ENCODE assay signal across 10 cellular contexts in the genomic region with DNA sequence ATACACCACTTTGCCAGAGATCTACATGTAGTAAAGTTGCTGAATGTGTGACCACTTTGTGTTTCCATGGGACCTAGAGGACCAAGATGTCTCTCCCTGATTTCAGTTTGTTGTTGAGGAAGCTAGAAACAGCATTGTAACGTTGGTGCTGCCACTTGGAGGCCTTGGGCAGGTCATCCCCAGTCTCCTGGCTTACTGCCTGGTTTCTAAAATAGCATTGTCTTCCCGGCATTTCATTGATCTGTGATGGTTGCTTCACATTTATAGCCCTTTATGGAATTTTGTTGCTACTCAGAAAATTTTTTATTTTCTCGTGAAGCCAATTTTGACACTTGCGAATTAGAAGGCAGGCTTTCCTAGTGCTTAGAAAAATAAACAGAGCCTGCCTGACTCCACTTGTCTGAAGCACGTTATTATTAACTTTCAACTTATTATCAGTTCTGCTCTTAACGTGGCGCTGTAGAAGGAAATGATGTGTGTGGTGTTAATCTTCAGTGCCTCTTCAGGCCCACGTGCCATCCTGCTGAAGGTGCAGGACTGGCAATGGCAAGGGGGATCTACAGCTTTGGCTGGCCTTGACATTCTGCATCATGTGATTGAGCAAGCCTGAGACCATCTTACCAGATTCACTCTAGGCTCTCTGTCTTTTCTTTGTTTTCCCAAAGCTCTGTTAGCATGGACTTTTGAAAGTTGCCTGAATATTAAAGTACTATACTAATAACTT. TPM values are rescaled to one million over a fixed set of nuclear protein-coding genes. Genes with fewer than 3 reads are reported as not detected.
DNase-seq lines count a peak whose midpoint lies in the region; ATAC-seq lines count a peak whose summit lies in the region.
"Had no signal": no experiment of that assay in that cellular context is flagged by ENCODE, and none has a peak within 500 bp of the region (broad histone marks: within the 10 kb centered on the region; RNA-seq: fewer than 3 reads in every experiment).

No MANE protein-coding gene starts in this region.

- H3K27me3 Mint-ChIP-seq in activated CD4-positive, alpha-beta T cell treated with anti-CD3 and anti-CD28 coated beads, Interleukin-2, amount 10 ng/mL, durations not matched to agents 7 days and 5 days, result no peaks in the 10 kb centered on the region

- H3K36me3 ChIP-seq in mesenchymal stem cell (ENCODE audit: control insufficient read depth in 1 of 2, insufficient read depth in 2 of 2, low read depth in 1 of 2, low read length in 2 of 2) (peaks cover 0 to 9% of the 10 kb centered on the region in 2 experiments), thymus (ENCODE audit: control insufficient read depth, insufficient read depth) (peaks cover 14% of the 10 kb centered on the region)

- H2BK120ac ChIP-seq in mesenchymal stem cell (ENCODE audit: low read depth, low read length), result no peak overlapping the region

- no peak overlapping the region for H2BK5ac ChIP-seq in mesenchymal stem cell (ENCODE audit: low read depth, low read length, poor library complexity, severe bottlenecking)

- H3K27ac ChIP-seq in mesenchymal stem cell (ENCODE audit: low read length, poor library complexity, severe bottlenecking) (no peak overlapping the region), thymus (ENCODE audit: low read depth) (peak overlapping the region; percentile 6)

- H3K36me3 Mint-ChIP-seq in activated CD4-positive, alpha-beta T cell treated with anti-CD3 and anti-CD28 coated beads, Interleukin-2, amount 10 ng/mL, durations not matched to agents 7 days and 5 days (ENCODE audit: low read depth), result peaks cover 66% of the 10 kb centered on the region

- peaks cover 86% of the 10 kb centered on the region for H3K4me1 Mint-ChIP-seq in activated CD4-positive, alpha-beta T cell treated with anti-CD3 and anti-CD28 coated beads, Interleukin-2, amount 10 ng/mL, durations not matched to agents 7 days and 5 days

- no peaks in the 10 kb centered on the region for H3K27me3 ChIP-seq in mesenchymal stem cell (ENCODE audit: control insufficient read depth in 1 of 2, insufficient read depth in 1 of 2, low read length in 2 of 2)
- no peaks in the 10 kb centered on the region for H3K27me3 ChIP-seq in thymus (ENCODE audit: control insufficient read depth, insufficient read depth)

- no peak for DNase-seq in activated CD4-positive, alpha-beta T cell treated with anti-CD3 and anti-CD28 coated beads, Interleukin-2, amount 10 ng/mL, durations not matched to agents 7 days and 5 days
- no peak for DNase-seq in activated CD4-positive, alpha-beta T cell treated with anti-CD3 and anti-CD28 coated beads, Interleukin-2, amount 50 U/mL, for 48 hours
- DNase-seq in cerebellar cortex (ENCODE audit: low spot score), result peak; percentile 42
- no peak for DNase-seq in mesenchymal stem cell
- DNase-seq in NCI-H1105 (lab: John Stamatoyannopoulos, UW), result no peak
- DNase-seq: activated gamma-delta T cell, mesendoderm had no signal

- no peak overlapping the region for H3K4ac ChIP-seq in mesenchymal stem cell (ENCODE audit: low read depth in 1 of 2, low read length in 2 of 2)

- H3K27ac Mint-ChIP-seq in activated CD4-positive, alpha-beta T cell treated with anti-CD3 and anti-CD28 coated beads, Interleukin-2, amount 10 ng/mL, durations not matched to agents 7 days and 5 days, result peak overlapping the region; percentile 44

- 71% methylated on average over 7 of the region's 8 CpGs for WGBS in mesenchymal stem cell
- 87% methylated on average over 8 of the region's 8 CpGs for WGBS in thymus

- H3K79me1 ChIP-seq in mesenchymal stem cell (replicated peaks; ENCODE audit: low read length, poor library complexity, severe bottlenecking), result peaks cover 38% of the 10 kb centered on the region

- H2BK15ac ChIP-seq in mesenchymal stem cell (ENCODE audit: low read depth, poor library complexity, severe bottlenecking), result no peak overlapping the region

- H3K23ac ChIP-seq in mesenchymal stem cell (ENCODE audit: low read length in 2 of 2), result no peak overlapping the region

- H3K4me1 ChIP-seq in mesenchymal stem cell (ENCODE audit: control insufficient read depth, insufficient read depth, low read depth, low read length), result peaks cover 7% of the 10 kb centered on the region
- peaks cover 30% of the 10 kb centered on the region for H3K4me1 ChIP-seq in thymus (ENCODE audit: control insufficient read depth, insufficient read depth, low read length)

- peak overlapping the region; percentile 56 for H4K91ac ChIP-seq in mesenchymal stem cell (ENCODE audit: low read length)

- H3K9me3 ChIP-seq in mesenchymal stem cell (ENCODE audit: control insufficient read depth, low read length), result no peaks in the 10 kb centered on the region
- H3K9me3 ChIP-seq in thymus (ENCODE audit: control insufficient read depth), result no peaks in the 10 kb centered on the region

- H3K9me3 Mint-ChIP-seq in activated CD4-positive, alpha-beta T cell treated with anti-CD3 and anti-CD28 coated beads, Interleukin-2, amount 10 ng/mL, durations not matched to agents 7 days and 5 days, result no peaks in the 10 kb centered on the region

- H2AFZ ChIP-seq in mesenchymal stem cell (ENCODE audit: low read depth, low read length), result no peak overlapping the region

- H3K4me2 ChIP-seq in mesenchymal stem cell (ENCODE audit: low read length, poor library complexity, severe bottlenecking), result no peak overlapping the region

- ATAC-seq in GM19035 (IDR thresholded peaks at IDR 0.05; ENCODE audit: unreplicated experiment) (no peak), GM19328 (IDR thresholded peaks at IDR 0.05; ENCODE audit: unreplicated experiment) (no peak)

- POLR2A ChIA-PET in activated CD4-positive, alpha-beta T cell treated with anti-CD3 and anti-CD28 coated beads, Interleukin-2, amount 10 ng/mL, durations not matched to agents 7 days and 5 days (lab: Charles Lee), result no interaction called here

- no peak overlapping the region for H3K18ac ChIP-seq in mesenchymal stem cell (ENCODE audit: low read depth in 1 of 2, low read length in 2 of 2)

- no peak overlapping the region for H3K14ac ChIP-seq in mesenchymal stem cell (ENCODE audit: low read length in 2 of 2)

- no peak overlapping the region for H3K4me3 Mint-ChIP-seq in activated CD4-positive, alpha-beta T cell treated with anti-CD3 and anti-CD28 coated beads, Interleukin-2, amount 10 ng/mL, durations not matched to agents 7 days and 5 days

- H2AK5ac ChIP-seq in mesenchymal stem cell (ENCODE audit: low read length, severe bottlenecking), result no peak overlapping the region

- no peak overlapping the region for H3K9ac ChIP-seq in mesenchymal stem cell (ENCODE audit: low read length)

- H3K4me3 ChIP-seq in mesenchymal stem cell (ENCODE audit: insufficient read depth in 1 of 2, low read depth in 1 of 2, low read length in 2 of 2), result no peak overlapping the region
- H3K4me3 ChIP-seq in thymus (ENCODE audit: low read length), result no peak overlapping the region

- no peak overlapping the region for H2BK12ac ChIP-seq in mesenchymal stem cell (ENCODE audit: low read length in 2 of 2)

- CTCF ChIA-PET in activated CD4-positive, alpha-beta T cell treated with anti-CD3 and anti-CD28 coated beads, Interleukin-2, amount 10 ng/mL, durations not matched to agents 7 days and 5 days (lab: Charles Lee), result interaction anchor here (1.0 to 2.1 kb wide), 5 partner anchors 8 to 57 kb away, joined by 3 to 9 read pairs (median 4); no protein-coding TSS in a partner anchor

- peak overlapping the region; percentile 33 for H4K8ac ChIP-seq in mesenchymal stem cell (ENCODE audit: low read length)

RNA-seq across cellular contexts. Expression of a gene that starts 59.9 kb away (rescaled TPM):
- total RNA-seq in activated CD4-positive, alpha-beta T cell treated with anti-CD3 and anti-CD28 coated beads, Interleukin-2, amount 10 ng/mL, durations not matched to agents 7 days and 5 days, result 100 to 1,000 TPM; 140 to 165 TPM
- 8.0 TPM for polyA plus RNA-seq in mesenchymal stem cell (2013, experiment 1 of 2)
- polyA plus RNA-seq in mesenchymal stem cell (2013, experiment 2 of 2), result 7.8 TPM
- polyA plus RNA-seq in thymus, result 17.9 TPM
